21 cellular contexts compared by ENCODE assay signal in genomic region chr1:55322842-55323241, GRCh38.
"Had no signal": no experiment of that assay in that cellular context is flagged by ENCODE, and none has a peak within 500 bp of the region (broad histone marks: within the 10 kb centered on the region; RNA-seq: fewer than 3 reads in every experiment).

No MANE protein-coding gene starts in this region.

- DNase-seq: activated CD4-positive, alpha-beta T cell treated with anti-CD3 and anti-CD28 coated beads, Interleukin-2, amount 10 ng/mL, durations not matched to agents 24 days and 14 days; activated CD4-positive, CD25-positive, alpha-beta regulatory T cell treated with anti-CD3 and anti-CD28 coated beads, Interleukin-2, amount 50 U/mL, for 72 hours; activated CD8-positive, alpha-beta memory T cell treated with anti-CD3 and anti-CD28 coated beads, Interleukin-2, amount 10 ng/mL, durations not matched to agents 7 days and 5 days; activated CD8-positive, alpha-beta T cell treated with anti-CD3 and anti-CD28 coated beads, Interleukin-2, amount 10 ng/mL, durations not matched to agents 7 days and 5 days; activated effector memory CD4-positive, alpha-beta T cell treated with anti-CD3 and anti-CD28 coated beads, Interleukin-2, amount 50 U/mL, for 16 hours; activated naive CD4-positive, alpha-beta T cell treated with anti-CD3 and anti-CD28 coated beads, Interleukin-2, amount 50 U/mL, for 16 hours; activated T-cell treated with anti-CD3 and anti-CD28 coated beads for 4 hours; amygdala; caudate nucleus; foreskin melanocyte; heart right ventricle; left ventricle myocardium inferior; mesendoderm; natural killer cell; right lobe of liver; stimulated activated CD4-positive, alpha-beta T cell treated with anti-CD3 and anti-CD28 coated beads, Interleukin-2, amount 100 ng/mL, for 48 hours; stimulated activated naive CD4-positive, alpha-beta T cell treated with Interleukin-2 at 50 U/mL for 16 hours; T-helper 2 cell had no signal

- H3K27ac Mint-ChIP-seq: activated CD4-positive, alpha-beta T cell treated with anti-CD3 and anti-CD28 coated beads, Interleukin-2, amount 10 ng/mL, durations not matched to agents 24 days and 14 days; activated CD8-positive, alpha-beta memory T cell treated with anti-CD3 and anti-CD28 coated beads, Interleukin-2, amount 10 ng/mL, durations not matched to agents 7 days and 5 days; activated CD8-positive, alpha-beta T cell treated with anti-CD3 and anti-CD28 coated beads, Interleukin-2, amount 10 ng/mL, durations not matched to agents 7 days and 5 days; natural killer cell; neural progenitor cell had no signal

- H3K4me2 ChIP-seq: neural progenitor cell had no signal

- H3K36me3 ChIP-seq: heart right ventricle, left ventricle myocardium inferior, neural progenitor cell, right lobe of liver, tibial nerve had no signal

- H3K4me1 ChIP-seq: neural progenitor cell, right lobe of liver had no signal

- H3K27ac ChIP-seq: heart right ventricle, left ventricle myocardium inferior, neural progenitor cell, right lobe of liver, tibial nerve had no signal

- H3K9ac ChIP-seq: neural progenitor cell had no signal

- H3K9me3 Mint-ChIP-seq: activated CD4-positive, alpha-beta T cell treated with anti-CD3 and anti-CD28 coated beads, Interleukin-2, amount 10 ng/mL, durations not matched to agents 24 days and 14 days; natural killer cell; neural progenitor cell had no signal

- H3K27me3 ChIP-seq: heart right ventricle, neural progenitor cell, right lobe of liver, tibial nerve had no signal

- H3K4me3 Mint-ChIP-seq: activated CD4-positive, alpha-beta T cell treated with anti-CD3 and anti-CD28 coated beads, Interleukin-2, amount 10 ng/mL, durations not matched to agents 24 days and 14 days; activated CD8-positive, alpha-beta memory T cell treated with anti-CD3 and anti-CD28 coated beads, Interleukin-2, amount 10 ng/mL, durations not matched to agents 7 days and 5 days; activated CD8-positive, alpha-beta T cell treated with anti-CD3 and anti-CD28 coated beads, Interleukin-2, amount 10 ng/mL, durations not matched to agents 7 days and 5 days; natural killer cell; neural progenitor cell had no signal

- H3K4me3 ChIP-seq: heart right ventricle, left ventricle myocardium inferior, lung, neural progenitor cell, right lobe of liver, tibial nerve had no signal

- H2AFZ ChIP-seq: neural progenitor cell had no signal

- H3K36me3 Mint-ChIP-seq: activated CD8-positive, alpha-beta memory T cell treated with anti-CD3 and anti-CD28 coated beads, Interleukin-2, amount 10 ng/mL, durations not matched to agents 7 days and 5 days; natural killer cell; neural progenitor cell had no signal

- ATAC-seq: activated CD8-positive, alpha-beta memory T cell treated with anti-CD3 and anti-CD28 coated beads, Interleukin-2, amount 10 ng/mL, durations not matched to agents 7 days and 5 days; activated CD8-positive, alpha-beta T cell treated with anti-CD3 and anti-CD28 coated beads, Interleukin-2, amount 10 ng/mL, durations not matched to agents 7 days and 5 days; heart right ventricle; natural killer cell; right lobe of liver had no signal

- H3K4me1 Mint-ChIP-seq: activated CD4-positive, alpha-beta T cell treated with anti-CD3 and anti-CD28 coated beads, Interleukin-2, amount 10 ng/mL, durations not matched to agents 24 days and 14 days; activated CD8-positive, alpha-beta memory T cell treated with anti-CD3 and anti-CD28 coated beads, Interleukin-2, amount 10 ng/mL, durations not matched to agents 7 days and 5 days; natural killer cell; neural progenitor cell had no signal

- H3K9me3 ChIP-seq: heart right ventricle, left ventricle myocardium inferior, right lobe of liver, tibial nerve had no signal
